Comparison of ENCODE assay signal across 1 cellular context in genomic region chr1:205272541-205272940, GRCh38.
TF ChIP-seq lines count a peak whose summit lies in the region.

No MANE protein-coding gene starts in this region.

TF ChIP-seq in IMR-90, 13 proteins besides CTCF, POLR2A, EP300 and RAD21 (continued from another document):
- TF ChIP-seq CEBPB (IDR thresholded peaks at IDR 0.05; ENCODE audit: low read depth, low read length) (no peak), MAFK (IDR thresholded peaks at IDR 0.05; ENCODE audit: low read depth, low read length) (no peak), BHLHE40 (IDR thresholded peaks at IDR 0.05; ENCODE audit: low read depth, low read length) (no peak), RFX5 (IDR thresholded peaks at IDR 0.05; ENCODE audit: low read depth, low read length) (no peak), RCOR1 (IDR thresholded peaks at IDR 0.05; ENCODE audit: insufficient replicate concordance, low read length) (no peak), MAZ (IDR thresholded peaks at IDR 0.05; ENCODE audit: borderline replicate concordance, low read depth, low read length) (no peak), MXI1 (IDR thresholded peaks at IDR 0.05; ENCODE audit: borderline replicate concordance, low read depth, low read length) (no peak)
- TF ChIP-seq, protein P1, sequence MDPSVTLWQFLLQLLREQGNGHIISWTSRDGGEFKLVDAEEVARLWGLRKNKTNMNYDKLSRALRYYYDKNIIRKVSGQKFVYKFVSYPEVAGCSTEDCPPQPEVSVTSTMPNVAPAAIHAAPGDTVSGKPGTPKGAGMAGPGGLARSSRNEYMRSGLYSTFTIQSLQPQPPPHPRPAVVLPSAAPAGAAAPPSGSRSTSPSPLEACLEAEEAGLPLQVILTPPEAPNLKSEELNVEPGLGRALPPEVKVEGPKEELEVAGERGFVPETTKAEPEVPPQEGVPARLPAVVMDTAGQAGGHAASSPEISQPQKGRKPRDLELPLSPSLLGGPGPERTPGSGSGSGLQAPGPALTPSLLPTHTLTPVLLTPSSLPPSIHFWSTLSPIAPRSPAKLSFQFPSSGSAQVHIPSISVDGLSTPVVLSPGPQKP (IDR thresholded peaks at IDR 0.05; ENCODE audit: borderline replicate concordance, low read depth, low read length), result no peak
TF ChIP-seq in IMR-90: peak in this region for 0.
